ENCODE assay signal across 8 cellular contexts in the genomic region with DNA sequence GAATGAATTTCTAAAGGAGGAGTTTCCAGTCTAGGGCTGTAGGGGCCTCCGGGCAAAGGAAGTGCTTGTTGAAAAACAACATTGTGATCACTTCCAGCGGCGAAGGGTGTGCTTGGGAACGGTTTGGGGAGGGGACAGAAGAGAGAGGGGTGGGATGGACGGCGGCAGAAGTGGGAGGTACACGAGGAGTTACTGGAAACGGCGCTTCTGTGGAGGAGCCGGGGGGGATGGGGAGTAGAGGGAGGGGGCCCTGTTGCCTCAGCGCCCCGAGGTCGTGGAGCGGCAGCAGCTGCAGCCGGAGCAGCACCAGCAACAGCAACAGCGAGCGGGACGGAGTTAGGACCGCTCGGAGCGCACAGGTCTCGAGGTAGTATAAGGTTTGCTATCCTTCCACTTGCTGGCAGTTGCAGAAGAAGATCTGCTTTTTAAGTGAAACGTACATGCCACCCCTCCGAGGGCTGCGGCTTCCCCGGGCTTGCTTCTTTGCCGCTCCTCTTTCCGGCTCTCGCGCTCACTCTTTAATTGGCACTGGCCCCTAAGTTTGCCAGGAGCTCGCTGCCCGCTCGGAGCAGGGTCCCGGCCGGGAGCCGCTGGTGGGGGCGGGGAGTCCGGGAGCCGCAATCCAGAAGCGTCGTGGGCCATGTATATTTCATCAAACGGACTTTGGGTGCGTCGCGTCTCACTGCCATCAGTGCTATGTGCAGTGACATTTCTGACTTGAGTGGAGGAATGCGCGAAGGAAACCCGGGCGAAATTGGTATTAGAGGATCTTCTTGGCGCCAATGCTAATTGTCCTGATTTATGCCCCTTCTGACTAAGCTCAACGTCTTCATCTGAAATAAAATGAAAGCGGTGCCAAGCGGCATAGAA. TPM values are rescaled to one million over a fixed set of nuclear protein-coding genes. Genes with fewer than 3 reads are reported as not detected.
A peak's percentile ranks its signal among the peaks of the same experiment; 100 is the strongest.
DNase-seq lines count a peak whose midpoint lies in the region; ATAC-seq and TF ChIP-seq lines count a peak whose summit lies in the region.

No MANE protein-coding gene starts in this region.

- DNase-seq in AG09319 (ENCODE audit: extremely low read depth, low read depth) (peak; percentile 14), MM.1S (no peak), ascending aorta (ENCODE audit: low spot score in 2 of 2) (no peak), hypothalamus (lab: John Stamatoyannopoulos, UW) (peak in 40 of 51 donors; percentile 2 to 81 (median 41)), renal cortical epithelial cell (ENCODE audit: low read depth) (peak; percentile 81), RKO (ENCODE audit: low spot score) (no peak)
- no peak for DNase-seq in effector CD4-positive, alpha-beta T cell

- peak overlapping the region; percentile 57 for H3K4me3 ChIP-seq in MM.1S (ENCODE audit: low read length)
- H3K4me3 ChIP-seq in ascending aorta: peak overlapping the region; percentile 63 to 72

- no peak for TF ChIP-seq CTCF in AG09319 (IDR thresholded peaks at IDR 0.05; ENCODE audit: low read depth, low read length)
- TF ChIP-seq CTCF in MM.1S (IDR thresholded peaks at IDR 0.05; ENCODE audit: low read length): no peak
- TF ChIP-seq CTCF in ascending aorta (IDR thresholded peaks at IDR 0.05): no peak

- no peaks in the 10 kb centered on the region for H3K27me3 ChIP-seq in MM.1S (replicated peaks; ENCODE audit: insufficient read depth, low read length)
- peaks cover 3% of the 10 kb centered on the region for H3K27me3 ChIP-seq in ascending aorta

- H3K27ac ChIP-seq in MM.1S (ENCODE audit: low read length): no peak overlapping the region
- no peak overlapping the region for H3K27ac ChIP-seq in ascending aorta

- H3K79me2 ChIP-seq in MM.1S (ENCODE audit: low read length): no peaks in the 10 kb centered on the region

- no peak for TF ChIP-seq POLR2A in GM18505 (IDR thresholded peaks at IDR 0.05; ENCODE audit: borderline replicate concordance, extremely low read depth, insufficient read depth, insufficient read length)

- no peaks in the 10 kb centered on the region for H3K9me3 ChIP-seq in MM.1S (replicated peaks; ENCODE audit: insufficient read depth, low read length)
- H3K9me3 ChIP-seq in ascending aorta: no peaks in the 10 kb centered on the region

- intact Hi-C loops in ascending aorta (cut with DNase I): no loop called here

- H3F3A ChIP-seq in MM.1S (ENCODE audit: insufficient read depth, low read length): no peaks in the 10 kb centered on the region

- peak overlapping the region; percentile 65; the same call in 1 of the 2 replicates for H3K4me2 ChIP-seq in MM.1S (ENCODE audit: low read depth, low read length)

- H3K36me3 ChIP-seq in MM.1S (replicated peaks; ENCODE audit: insufficient read depth, low read length) (no peaks in the 10 kb centered on the region), ascending aorta (no peaks in the 10 kb centered on the region)

- H4K20me1 ChIP-seq in MM.1S (ENCODE audit: insufficient read depth, low read length): no peaks in the 10 kb centered on the region

- H3K4me1 ChIP-seq in MM.1S (ENCODE audit: low read length) (no peaks in the 10 kb centered on the region), ascending aorta (peaks cover 3 to 8% of the 10 kb centered on the region in 2 donors)

- H3K9me2 ChIP-seq in MM.1S (replicated peaks; ENCODE audit: insufficient read depth, low read length): no peaks in the 10 kb centered on the region

- H3K9ac ChIP-seq in MM.1S (ENCODE audit: low read length): no peak overlapping the region

- H2AFZ ChIP-seq in MM.1S (ENCODE audit: low read length): peak overlapping the region; percentile 31; the same call in 1 of the 2 replicates

- peak; percentile 52 for ATAC-seq in GM18505 (IDR thresholded peaks at IDR 0.05; ENCODE audit: unreplicated experiment)

RNA-seq across cellular contexts. Expression of a gene that starts 0.8 kb away (rescaled TPM):
- total RNA-seq in ascending aorta (not detected), renal cortical epithelial cell (28.8 and 32.8 TPM in 2 replicates)

Comparison
In these comparisons a context has a peak if more than half of its experiments do, and no peak if none do; other contexts are left out.
1. DNase-seq: peak in AG09319 (single experiment), hypothalamus (40 of 51) and renal cortical epithelial cell (single experiment); none in MM.1S (single experiment), ascending aorta (0 of 2), RKO (single experiment) and effector CD4-positive, alpha-beta T cell (single experiment).
2. RNA of a gene that starts 0.8 kb away (total RNA-seq): 28.8 to 32.8 TPM in renal cortical epithelial cell; not detected in ascending aorta (single experiment); every median in the first group is over 10 times any median in the second.